In the genomic region with DNA sequence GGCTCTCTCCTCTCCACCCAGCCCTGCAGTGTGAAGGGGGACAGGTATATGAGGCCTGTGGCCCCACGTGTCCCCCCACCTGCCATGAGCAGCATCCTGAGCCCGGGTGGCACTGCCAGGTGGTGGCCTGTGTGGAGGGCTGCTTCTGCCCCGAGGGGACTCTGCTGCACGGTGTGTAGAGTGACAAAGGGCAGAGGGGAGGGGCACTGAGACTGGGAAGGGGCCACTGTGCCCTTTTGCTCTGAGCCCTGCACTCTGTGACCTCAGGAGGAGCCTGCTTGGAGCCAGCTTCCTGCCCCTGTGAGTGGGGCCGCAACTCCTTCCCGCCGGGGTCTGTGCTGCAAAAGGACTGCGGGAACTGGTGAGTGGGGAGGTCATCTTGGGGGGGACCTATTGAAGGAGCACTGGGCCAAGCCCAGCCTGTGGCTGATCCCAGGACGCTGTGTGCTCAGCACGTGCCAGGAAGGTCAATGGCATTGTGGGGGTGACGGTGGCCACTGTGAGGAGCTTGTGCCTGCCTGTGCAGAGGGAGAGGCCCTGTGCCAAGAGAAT, we compare ENCODE assay signal across 1 cellular context.
TF ChIP-seq lines count a peak whose summit lies in the region.

No MANE protein-coding gene starts in this region.

TF ChIP-seq in IMR-90, 13 proteins besides CTCF, POLR2A, EP300 and RAD21 (continued from another document):
- TF ChIP-seq, protein P1, sequence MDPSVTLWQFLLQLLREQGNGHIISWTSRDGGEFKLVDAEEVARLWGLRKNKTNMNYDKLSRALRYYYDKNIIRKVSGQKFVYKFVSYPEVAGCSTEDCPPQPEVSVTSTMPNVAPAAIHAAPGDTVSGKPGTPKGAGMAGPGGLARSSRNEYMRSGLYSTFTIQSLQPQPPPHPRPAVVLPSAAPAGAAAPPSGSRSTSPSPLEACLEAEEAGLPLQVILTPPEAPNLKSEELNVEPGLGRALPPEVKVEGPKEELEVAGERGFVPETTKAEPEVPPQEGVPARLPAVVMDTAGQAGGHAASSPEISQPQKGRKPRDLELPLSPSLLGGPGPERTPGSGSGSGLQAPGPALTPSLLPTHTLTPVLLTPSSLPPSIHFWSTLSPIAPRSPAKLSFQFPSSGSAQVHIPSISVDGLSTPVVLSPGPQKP (IDR thresholded peaks at IDR 0.05; ENCODE audit: borderline replicate concordance, low read depth, low read length) = no peak
